Comparison of ENCODE assay signal across 1 cellular context in genomic region chr6:18513253-18513798, GRCh38.
TF ChIP-seq lines count a peak whose summit lies in the region.

No MANE protein-coding gene starts in this region.

TF ChIP-seq in GM23338, 12 proteins besides CTCF, POLR2A, EP300 and RAD21 (continued from another document):
- TF ChIP-seq ZNF462 (CRISPR knock-in tag; IDR thresholded peaks at IDR 0.05) (no peak), POLR2AphosphoS5 (IDR thresholded peaks at IDR 0.05; ENCODE audit: low read depth) (no peak), JUNB (IDR thresholded peaks at IDR 0.05; ENCODE audit: unreplicated experiment) (no peak), EZH2 (IDR thresholded peaks at IDR 0.05; ENCODE audit: low read depth, unreplicated experiment) (no peak), REST (IDR thresholded peaks at IDR 0.05; ENCODE audit: unreplicated experiment) (no peak), ZNF331 (CRISPR knock-in tag; IDR thresholded peaks at IDR 0.05; ENCODE audit: low read depth) (no peak)
